ENCODE assay signal across 9 cellular contexts in the genomic region with DNA sequence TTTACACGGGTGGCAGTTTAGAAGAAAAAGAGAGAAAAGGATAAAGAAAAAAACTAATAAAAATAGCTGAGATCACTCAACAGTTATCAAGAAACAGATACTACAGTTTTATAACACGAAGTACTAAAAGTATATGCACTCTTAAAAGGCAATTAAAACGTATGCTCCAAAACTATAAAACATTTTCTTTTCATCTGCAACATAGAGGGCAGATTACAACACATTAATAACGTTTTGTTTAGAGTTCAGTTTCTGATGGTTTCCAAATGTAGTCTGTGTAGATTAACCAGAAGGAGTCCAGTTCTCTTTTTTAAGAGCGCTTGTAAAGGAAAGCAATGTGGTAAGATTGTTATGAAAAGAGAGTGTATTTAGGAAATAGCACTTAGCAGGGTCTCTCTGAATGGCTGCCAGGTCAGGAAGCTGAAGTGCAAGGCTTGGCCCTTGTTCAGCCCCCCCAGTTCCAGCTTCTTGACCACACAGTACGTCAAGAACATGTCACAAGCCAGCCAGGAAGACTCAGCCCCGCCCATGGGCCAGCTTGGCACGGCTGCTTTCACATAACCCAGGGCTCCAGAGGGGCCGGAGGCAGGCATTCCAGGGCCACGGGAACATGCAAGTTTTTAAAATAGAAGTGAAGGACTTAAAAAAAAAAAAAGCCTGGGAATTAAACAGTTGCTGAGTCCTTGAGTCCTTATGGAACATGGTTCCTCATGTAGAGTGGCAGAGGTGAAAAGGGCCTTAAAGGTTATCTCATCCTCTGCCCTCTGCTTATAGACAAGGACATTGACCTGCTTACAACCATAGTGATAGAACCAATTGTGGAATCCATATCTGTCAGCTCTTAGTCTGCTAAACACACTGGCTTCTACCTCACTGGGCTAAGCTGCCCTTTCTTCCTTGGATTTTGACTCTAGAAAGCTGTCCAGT.
A peak's percentile ranks its signal among the peaks of the same experiment; 100 is the strongest.
DNase-seq lines count a peak whose midpoint lies in the region; ATAC-seq and TF ChIP-seq lines count a peak whose summit lies in the region.
"Had no signal": no experiment of that assay in that cellular context is flagged by ENCODE, and none has a peak within 500 bp of the region (broad histone marks: within the 10 kb centered on the region; RNA-seq: fewer than 3 reads in every experiment).

No MANE protein-coding gene starts in this region.

- intact Hi-C loops in activated CD8-positive, alpha-beta T cell treated with anti-CD3 and anti-CD28 coated beads for 36 hours (cut with micrococcal nuclease): no loop called here
- intact Hi-C loops in mucosa of descending colon (cut with DNase I, micrococcal nuclease): no loop called here
- intact Hi-C loops in upper lobe of right lung (cut with DNase I): loop anchor here (5.0 kb wide), 1 partner anchor 45 kb away; no protein-coding TSS in a partner anchor

- H3K36me3 Mint-ChIP-seq in activated CD8-positive, alpha-beta T cell treated with anti-CD3 and anti-CD28 coated beads, Interleukin-2, amount 10 ng/mL, durations not matched to agents 7 days and 5 days (ENCODE audit: low read depth): peaks cover 14% of the 10 kb centered on the region
- H3K36me3 Mint-ChIP-seq in activated CD8-positive, alpha-beta T cell treated with anti-CD3 and anti-CD28 coated beads for 36 hours (ENCODE audit: low read depth): no peaks in the 10 kb centered on the region

- H3K27ac ChIP-seq in upper lobe of right lung: peak overlapping the region; percentile 73
- H3K27ac ChIP-seq: 22Rv1 had no signal

- H3K36me3 ChIP-seq in mucosa of descending colon (ENCODE audit: low read depth): no peaks in the 10 kb centered on the region
- H3K36me3 ChIP-seq in upper lobe of right lung: no peaks in the 10 kb centered on the region

- DNase-seq in activated CD8-positive, alpha-beta T cell treated with anti-CD3 and anti-CD28 coated beads, Interleukin-2, amount 10 ng/mL, durations not matched to agents 7 days and 5 days: no peak
- no peak for DNase-seq in activated CD8-positive, alpha-beta T cell treated with anti-CD3 and anti-CD28 coated beads for 36 hours
- DNase-seq in dedifferentiated amniotic fluid mesenchymal stem cell (ENCODE audit: extremely low spot score): peak; percentile 43
- DNase-seq in mucosa of descending colon: peak; percentile 80 to 88 (median 85)
- peak; percentile 94 for DNase-seq in upper lobe of right lung
- no peak for DNase-seq in activated gamma-delta T cell (lab: John Stamatoyannopoulos, UW)
- DNase-seq in stimulated activated CD4-positive, alpha-beta T cell treated with anti-CD3 and anti-CD28 coated beads, Interleukin-12 subunit alpha, Interleukin-12 subunit beta, amount 100 ng/mL, for 4 hours: no peak
- DNase-seq in NCI-H446 (lab: John Stamatoyannopoulos, UW): no peak

- peak overlapping the region; percentile 30 for H3K27ac Mint-ChIP-seq in activated CD8-positive, alpha-beta T cell treated with anti-CD3 and anti-CD28 coated beads, Interleukin-2, amount 10 ng/mL, durations not matched to agents 7 days and 5 days
- H3K27ac Mint-ChIP-seq in activated CD8-positive, alpha-beta T cell treated with anti-CD3 and anti-CD28 coated beads for 36 hours: no peak overlapping the region

- peaks cover 4% of the 10 kb centered on the region for H3K9me3 Mint-ChIP-seq in activated CD8-positive, alpha-beta T cell treated with anti-CD3 and anti-CD28 coated beads, Interleukin-2, amount 10 ng/mL, durations not matched to agents 7 days and 5 days (ENCODE audit: insufficient read depth)
- H3K9me3 Mint-ChIP-seq in activated CD8-positive, alpha-beta T cell treated with anti-CD3 and anti-CD28 coated beads for 36 hours: no peaks in the 10 kb centered on the region

- no peaks in the 10 kb centered on the region for H3K27me3 ChIP-seq in upper lobe of right lung

- no peak for ATAC-seq in activated CD8-positive, alpha-beta T cell treated with anti-CD3 and anti-CD28 coated beads, Interleukin-2, amount 10 ng/mL, durations not matched to agents 7 days and 5 days
- no peak for ATAC-seq in activated CD8-positive, alpha-beta T cell treated with anti-CD3 and anti-CD28 coated beads for 36 hours
- peak; percentile 72 for ATAC-seq in mucosa of descending colon
- peak; percentile 97 for ATAC-seq in upper lobe of right lung

- no peak for TF ChIP-seq CTCF in activated CD8-positive, alpha-beta T cell treated with anti-CD3 and anti-CD28 coated beads for 36 hours (IDR thresholded peaks at IDR 0.05)
- TF ChIP-seq CTCF in mucosa of descending colon (IDR thresholded peaks at IDR 0.05): no peak
- TF ChIP-seq CTCF in upper lobe of right lung (IDR thresholded peaks at IDR 0.05): no peak

- H3K9me3 ChIP-seq in mucosa of descending colon (no peaks in the 10 kb centered on the region), upper lobe of right lung (no peaks in the 10 kb centered on the region)

- H3K4me1 ChIP-seq in mucosa of descending colon (ENCODE audit: low read depth): peaks cover 18% of the 10 kb centered on the region
- peaks cover 59% of the 10 kb centered on the region for H3K4me1 ChIP-seq in upper lobe of right lung

- no peaks in the 10 kb centered on the region for H3K27me3 Mint-ChIP-seq in activated CD8-positive, alpha-beta T cell treated with anti-CD3 and anti-CD28 coated beads, Interleukin-2, amount 10 ng/mL, durations not matched to agents 7 days and 5 days (ENCODE audit: low read depth)
- H3K27me3 Mint-ChIP-seq in activated CD8-positive, alpha-beta T cell treated with anti-CD3 and anti-CD28 coated beads for 36 hours: no peaks in the 10 kb centered on the region

- POLR2A ChIA-PET in activated CD8-positive, alpha-beta T cell treated with anti-CD3 and anti-CD28 coated beads, Interleukin-2, amount 10 ng/mL, durations not matched to agents 7 days and 5 days (lab: Charles Lee): no interaction called here
- POLR2A ChIA-PET in activated CD8-positive, alpha-beta T cell treated with anti-CD3 and anti-CD28 coated beads for 36 hours (lab: Charles Lee): no interaction called here

- CTCF ChIA-PET in activated CD8-positive, alpha-beta T cell treated with anti-CD3 and anti-CD28 coated beads, Interleukin-2, amount 10 ng/mL, durations not matched to agents 7 days and 5 days (lab: Charles Lee): no interaction called here
- CTCF ChIA-PET in activated CD8-positive, alpha-beta T cell treated with anti-CD3 and anti-CD28 coated beads for 36 hours (lab: Charles Lee): no interaction called here

- H3K4me3 Mint-ChIP-seq in activated CD8-positive, alpha-beta T cell treated with anti-CD3 and anti-CD28 coated beads, Interleukin-2, amount 10 ng/mL, durations not matched to agents 7 days and 5 days: no peak overlapping the region
- no peak overlapping the region for H3K4me3 Mint-ChIP-seq in activated CD8-positive, alpha-beta T cell treated with anti-CD3 and anti-CD28 coated beads for 36 hours

- H3K4me1 Mint-ChIP-seq in activated CD8-positive, alpha-beta T cell treated with anti-CD3 and anti-CD28 coated beads, Interleukin-2, amount 10 ng/mL, durations not matched to agents 7 days and 5 days (ENCODE audit: low read depth): peaks cover 40% of the 10 kb centered on the region
- peaks cover 16% of the 10 kb centered on the region for H3K4me1 Mint-ChIP-seq in activated CD8-positive, alpha-beta T cell treated with anti-CD3 and anti-CD28 coated beads for 36 hours (ENCODE audit: low read depth)

- H3K4me3 ChIP-seq in mucosa of descending colon (no peak overlapping the region), upper lobe of right lung (no peak overlapping the region)

Comparison
In these comparisons a context has a peak if more than half of its experiments do, and no peak if none do; other contexts are left out.
1. ATAC-seq: peak in mucosa of descending colon (single experiment) and upper lobe of right lung (single experiment); none in activated CD8-positive, alpha-beta T cell treated with anti-CD3 and anti-CD28 coated beads, Interleukin-2, amount 10 ng/mL, durations not matched to agents 7 days and 5 days (single experiment) and activated CD8-positive, alpha-beta T cell treated with anti-CD3 and anti-CD28 coated beads for 36 hours (single experiment).
2. DNase-seq: peak in dedifferentiated amniotic fluid mesenchymal stem cell (single experiment), mucosa of descending colon (3 of 3) and upper lobe of right lung (single experiment); none in activated CD8-positive, alpha-beta T cell treated with anti-CD3 and anti-CD28 coated beads, Interleukin-2, amount 10 ng/mL, durations not matched to agents 7 days and 5 days (single experiment), activated CD8-positive, alpha-beta T cell treated with anti-CD3 and anti-CD28 coated beads for 36 hours (single experiment), activated gamma-delta T cell (single experiment), stimulated activated CD4-positive, alpha-beta T cell treated with anti-CD3 and anti-CD28 coated beads, Interleukin-12 subunit alpha, Interleukin-12 subunit beta, amount 100 ng/mL, for 4 hours (single experiment) and NCI-H446 (0 of 2).